7 cellular contexts compared by ENCODE assay signal in the genomic region with DNA sequence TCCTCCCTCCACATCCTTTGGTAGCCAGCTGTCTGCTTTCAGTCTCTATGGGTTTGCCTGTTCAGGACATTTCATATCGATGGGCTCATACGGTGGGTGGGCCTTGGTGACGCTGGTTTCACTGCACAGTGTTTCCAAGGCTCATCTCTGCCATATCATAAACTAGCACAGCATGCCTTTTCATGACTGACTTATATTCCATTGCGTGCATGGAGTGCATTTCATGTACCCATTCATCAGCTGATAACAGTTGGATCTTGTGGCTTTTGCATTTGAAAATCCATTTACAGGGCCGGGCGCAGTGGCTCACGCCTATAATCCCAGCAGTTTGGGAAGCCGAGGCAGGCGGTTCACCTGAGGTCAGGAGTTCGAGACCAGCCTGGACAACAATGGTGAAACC.
"Had no signal": no experiment of that assay in that cellular context is flagged by ENCODE, and none has a peak within 500 bp of the region (broad histone marks: within the 10 kb centered on the region; RNA-seq: fewer than 3 reads in every experiment).

No MANE protein-coding gene starts in this region.

- FAIRE-seq: HepG2, HTR-8/SVneo had no signal

- DNase-seq: IMR-90, KBM-7, KG1 had no signal

- H3K9ac ChIP-seq: KMS-11 had no signal

- H3K27ac ChIP-seq: HL-60, KMS-11 had no signal

- H3K4me2 ChIP-seq: KMS-11 had no signal

- ATAC-seq: HepG2 had no signal
